17 cellular contexts compared by ENCODE assay signal in the genomic region with DNA sequence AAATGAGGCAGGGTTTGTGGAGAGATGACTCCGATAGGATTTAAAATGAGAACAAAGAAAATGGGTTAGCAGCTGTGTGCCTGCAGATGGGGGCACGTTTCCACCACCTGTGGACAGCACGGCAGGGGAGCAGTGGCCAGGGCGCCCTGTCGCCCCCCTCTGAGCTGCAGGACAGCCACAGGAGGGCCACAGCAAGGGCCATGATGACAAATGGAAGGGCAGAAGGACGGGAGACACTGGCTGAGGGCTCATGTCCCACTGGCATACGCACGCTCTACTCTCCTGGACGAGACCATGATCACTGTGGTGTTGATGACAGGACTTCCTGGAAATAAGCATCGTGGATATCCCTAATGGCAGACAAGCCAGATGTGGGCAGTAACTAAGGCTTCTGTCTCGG.
DNase-seq lines count a peak whose midpoint lies in the region; ATAC-seq, FAIRE-seq and TF ChIP-seq lines count a peak whose summit lies in the region.
"Had no signal": no experiment of that assay in that cellular context is flagged by ENCODE, and none has a peak within 500 bp of the region (broad histone marks: within the 10 kb centered on the region; RNA-seq: fewer than 3 reads in every experiment).

No MANE protein-coding gene starts in this region.

- H3K9me3 ChIP-seq in right atrium auricular region = no peaks in the 10 kb centered on the region
- no peaks in the 10 kb centered on the region for H3K9me3 ChIP-seq in heart left ventricle
- no peaks in the 10 kb centered on the region; a peak in 1 of 4 replicates for H3K9me3 ChIP-seq in H1 (ENCODE audit: insufficient read depth in 2 of 2, low read depth in 1 of 2, low read length in 1 of 2)
- H3K9me3 ChIP-seq in upper lobe of right lung = no peaks in the 10 kb centered on the region

- 86 to 91% (median 89%) methylated on average over 11 of the region's 11 CpGs for WGBS in heart left ventricle, 4 donors
- WGBS in H1 (ENCODE audit: extremely low coverage in 1 of 2, insufficient coverage in 1 of 2, insufficient read length in 1 of 2, insufficient replicate concordance in 2 of 2, low coverage in 1 of 2, low lambda C conversion rate in 2 of 2, missing lambda C conversion rate in 1 of 2), 2 experiments = 97% methylated on average over 11 of the region's 11 CpGs; no CpG with 5 or more reads in 1 of the 2 experiments

- peak overlapping the region; percentile 38; the same call in 1 of the 2 replicates for H3K18ac ChIP-seq in H1 (ENCODE audit: extremely low read depth, low read length)

- H4K8ac ChIP-seq in H1 (ENCODE audit: extremely low read depth, insufficient read depth, low read length) = no peak overlapping the region; the same call in 1 of the 2 replicates

- ATAC-seq in heart left ventricle (no peak), upper lobe of right lung (no peak), HG02678 (IDR thresholded peaks at IDR 0.05; ENCODE audit: unreplicated experiment) (no peak)
- ATAC-seq: naive thymus-derived CD8-positive, alpha-beta T cell had no signal

- no peak overlapping the region for H3K56ac ChIP-seq in H1 (replicated peaks; ENCODE audit: insufficient read length, low read depth, low read length)

- DNase-seq in right atrium auricular region (ENCODE audit: low spot score) = no peak
- DNase-seq in heart left ventricle = no peak
- no peak for DNase-seq in H1 (ENCODE audit: low read depth in 1 of 2, low spot score in 2 of 2)
- DNase-seq in upper lobe of right lung = no peak
- no peak for DNase-seq in H54 (ENCODE audit: insufficient read length, low spot score)
- DNase-seq in stimulated activated naive CD4-positive, alpha-beta T cell (lab: John Stamatoyannopoulos, UW) = no peak
- DNase-seq: activated CD8-positive, alpha-beta memory T cell treated with anti-CD3 and anti-CD28 coated beads for 24 hours; activated gamma-delta T cell; COR-L47; GDM1; naive thymus-derived CD8-positive, alpha-beta T cell; stimulated activated CD4-positive, alpha-beta T cell treated with anti-CD3 and anti-CD28 coated beads, Interleukin-2, amount 100 ng/mL, for 48 hours; stimulated activated CD8-positive, alpha-beta memory T cell treated with anti-CD3 and anti-CD28 coated beads, Interleukin-4, amount 100 ng/mL, for 48 hours had no signal

- TF ChIP-seq CTCF in right atrium auricular region (IDR thresholded peaks at IDR 0.05) (no peak), heart left ventricle (IDR thresholded peaks at IDR 0.05) (no peak), H1 (IDR thresholded peaks at IDR 0.05; ENCODE audit: control extremely low read depth in 1 of 3, insufficient read depth in 1 of 3, low read depth in 1 of 3, low read length in 3 of 3) (no peak), nephron (IDR thresholded peaks at IDR 0.05; ENCODE audit: unreplicated experiment in 3 of 3) (no peak), upper lobe of right lung (IDR thresholded peaks at IDR 0.05) (no peak)

- H3K4me1 ChIP-seq in right atrium auricular region = peaks cover 0 to 20% of the 10 kb centered on the region in 2 donors
- peaks cover 0 to 28% (median 6%) of the 10 kb centered on the region in 12 donors for H3K4me1 ChIP-seq in heart left ventricle
- peaks cover 0 to 16% (median 11%) of the 10 kb centered on the region in 4 experiments; a peak in 6 of 7 replicates for H3K4me1 ChIP-seq in H1 (replicated peaks in 1 of 4; ENCODE audit: control insufficient read depth in 3 of 4, insufficient read depth in 4 of 4, low read length in 3 of 4)
- H3K4me1 ChIP-seq in upper lobe of right lung = peaks cover 13% of the 10 kb centered on the region

- intact Hi-C loops in heart left ventricle (cut with DNase I) = no loop called here
- intact Hi-C loops in upper lobe of right lung (cut with DNase I) = no loop called here

- no peak overlapping the region for H2AFZ ChIP-seq in H1 (ENCODE audit: low read length)

- FAIRE-seq in H1 (lab: Jason Lieb, UNC) = no peak
- no peak for FAIRE-seq in H54 (lab: Jason Lieb, UNC)
- FAIRE-seq: GM12892, RCC 7860 had no signal

- peaks cover 17% of the 10 kb centered on the region for H3K4me1 Mint-ChIP-seq in nephron

- H2BK12ac ChIP-seq in H1 (ENCODE audit: low read depth, low read length) = peak overlapping the region; percentile 53; the same call in 1 of the 2 replicates

- CTCF ChIA-PET in H1 (lab: Charles Lee; ENCODE audit: partially characterized antibody) = interaction anchor here (1.2 kb wide), 1 partner anchor 34 kb away, joined by 3 read pairs; no protein-coding TSS in a partner anchor

- H3K23ac ChIP-seq in H1 (ENCODE audit: insufficient read length) = no peak overlapping the region

- peak overlapping the region; percentile 70 to 84 for H3K27ac ChIP-seq in right atrium auricular region
- H3K27ac ChIP-seq in heart left ventricle = peak overlapping the region in 6 of 12 donors; percentile 4 to 78 (median 71)
- no peak overlapping the region for H3K27ac ChIP-seq in H1 (ENCODE audit: low read depth, low read length)
- peak overlapping the region; percentile 18 for H3K27ac ChIP-seq in upper lobe of right lung

- H3K36me3 ChIP-seq in right atrium auricular region (no peaks in the 10 kb centered on the region), heart left ventricle (peaks cover 0 to 25% (median 4%) of the 10 kb centered on the region in 9 donors), H1 (ENCODE audit: control insufficient read depth in 2 of 4, insufficient read depth in 4 of 4, low read length in 3 of 4) (no peaks in the 10 kb centered on the region), upper lobe of right lung (peaks cover 14% of the 10 kb centered on the region)

- TF ChIP-seq POLR2A in heart left ventricle (IDR thresholded peaks at IDR 0.05) = no peak
- TF ChIP-seq POLR2A in H1 (IDR thresholded peaks at IDR 0.05; ENCODE audit: control extremely low read depth in 1 of 2, low read depth in 2 of 2, low read length in 2 of 2) = no peak
- TF ChIP-seq POLR2A in H54 (IDR thresholded peaks at IDR 0.05; ENCODE audit: low read depth, low read length) = no peak

- no peaks in the 10 kb centered on the region for H3K79me2 ChIP-seq in H1 (ENCODE audit: control insufficient read depth in 1 of 2, insufficient read depth in 2 of 2, low read length in 2 of 2)

- TF ChIP-seq RAD21 in H1 (IDR thresholded peaks at IDR 0.05 in 1 of 2, conservative IDR thresholded peaks at IDR 0.05 in 1 of 2; ENCODE audit: low read depth in 2 of 2, low read length in 2 of 2) = no peak

- no peaks in the 10 kb centered on the region for H4K20me1 ChIP-seq in H1 (replicated peaks in 1 of 2; ENCODE audit: control insufficient read depth in 1 of 2, insufficient read depth in 2 of 2, low read length in 2 of 2)

- H3K27me3 ChIP-seq in right atrium auricular region = no peaks in the 10 kb centered on the region
- H3K27me3 ChIP-seq in heart left ventricle = no peaks in the 10 kb centered on the region
- no peaks in the 10 kb centered on the region for H3K27me3 ChIP-seq in H1 (replicated peaks in 1 of 4; ENCODE audit: control insufficient read depth in 3 of 4, extremely low read depth in 1 of 4, insufficient read depth in 3 of 4, low read length in 3 of 4)
- H3K27me3 ChIP-seq in upper lobe of right lung = no peaks in the 10 kb centered on the region

- no peak overlapping the region for H4K5ac ChIP-seq in H1 (ENCODE audit: insufficient read length, low read depth, low read length)

- no peak overlapping the region for H3K14ac ChIP-seq in H1 (ENCODE audit: insufficient read length)

- H2BK20ac ChIP-seq in H1 (ENCODE audit: low read length) = peak overlapping the region; percentile 87; the same call in 1 of the 2 replicates

- H3K36me3 Mint-ChIP-seq in nephron (ENCODE audit: low read depth) = peaks cover 42% of the 10 kb centered on the region

- POLR2A ChIA-PET in H1 (lab: Charles Lee; ENCODE audit: partially characterized antibody) = interaction anchor here (1.3 kb wide), 1 partner anchor 14 kb away, joined by 3 read pairs; no protein-coding TSS in a partner anchor

- H3K9ac ChIP-seq in H1 (replicated peaks in 1 of 4; ENCODE audit: extremely low read depth in 1 of 4, low read depth in 3 of 4, low read length in 3 of 4) = no peak overlapping the region

- H3K79me1 ChIP-seq in H1 (ENCODE audit: low read depth, low read length) = no peaks in the 10 kb centered on the region

- H3K27ac Mint-ChIP-seq in nephron = peak overlapping the region in 2 of 3 experiments; percentile 7 to 55

- peak overlapping the region; percentile 53; the same call in 1 of the 2 replicates for H2BK15ac ChIP-seq in H1 (ENCODE audit: low read length)

- peak overlapping the region; percentile 11; the same call in 1 of the 2 replicates for H2AK5ac ChIP-seq in H1 (ENCODE audit: low read depth, low read length)

- peak overlapping the region; percentile 73 for H2BK120ac ChIP-seq in H1 (replicated peaks; ENCODE audit: low read depth, low read length)

- no peak overlapping the region for H3K4me2 ChIP-seq in H1 (ENCODE audit: insufficient read depth in 1 of 2, low read depth in 2 of 2, low read length in 2 of 2)

- H3K27me3 Mint-ChIP-seq in nephron (ENCODE audit: low read depth) = no peaks in the 10 kb centered on the region
- H3K27me3 Mint-ChIP-seq: naive thymus-derived CD8-positive, alpha-beta T cell had no signal

- H3K4me3 ChIP-seq in right atrium auricular region (no peak overlapping the region), heart left ventricle (no peak overlapping the region), H1 (ENCODE audit: extremely low read depth in 1 of 4, insufficient read depth in 2 of 4, low read depth in 3 of 4, low read length in 4 of 4) (no peak overlapping the region), upper lobe of right lung (no peak overlapping the region)

- TF ChIP-seq EP300 in H1 (IDR thresholded peaks at IDR 0.05; ENCODE audit: borderline replicate concordance in 1 of 2, low read depth in 2 of 2, low read length in 2 of 2) = no peak

- no peaks in the 10 kb centered on the region for H3K23me2 ChIP-seq in H1 (ENCODE audit: low read depth, low read length)

- H3K4me3 Mint-ChIP-seq in nephron = no peak overlapping the region

- peak overlapping the region; percentile 67; the same call in 1 of the 2 replicates for H2BK5ac ChIP-seq in H1 (ENCODE audit: low read depth, low read length)

- H3K9me3 Mint-ChIP-seq in nephron = no peaks in the 10 kb centered on the region
- H3K9me3 Mint-ChIP-seq: naive thymus-derived CD8-positive, alpha-beta T cell had no signal

- no peak overlapping the region for H4K91ac ChIP-seq in H1 (replicated peaks; ENCODE audit: insufficient read length, low read length)

- peak overlapping the region; percentile 46 for H3K4ac ChIP-seq in H1 (replicated peaks; ENCODE audit: insufficient read length, low read depth, low read length)

TF ChIP-seq in H1, 55 proteins besides CTCF, POLR2A, EP300 and RAD21 (continues in another document):
- TF ChIP-seq RBBP5 (IDR thresholded peaks at IDR 0.05; ENCODE audit: borderline replicate concordance, low read depth, low read length) (no peak), ASH2L (IDR thresholded peaks at IDR 0.05; ENCODE audit: low read length) (no peak), CHD1 (IDR thresholded peaks at IDR 0.05; ENCODE audit: low read depth, low read length) (no peak), POLR2AphosphoS5 (IDR thresholded peaks at IDR 0.05; ENCODE audit: low read depth, low read length) (no peak), GABPA (IDR thresholded peaks at IDR 0.05; ENCODE audit: borderline replicate concordance, insufficient read depth, low read length) (no peak)
